Comparison of ENCODE assay signal across 8 cellular contexts in the genomic region with DNA sequence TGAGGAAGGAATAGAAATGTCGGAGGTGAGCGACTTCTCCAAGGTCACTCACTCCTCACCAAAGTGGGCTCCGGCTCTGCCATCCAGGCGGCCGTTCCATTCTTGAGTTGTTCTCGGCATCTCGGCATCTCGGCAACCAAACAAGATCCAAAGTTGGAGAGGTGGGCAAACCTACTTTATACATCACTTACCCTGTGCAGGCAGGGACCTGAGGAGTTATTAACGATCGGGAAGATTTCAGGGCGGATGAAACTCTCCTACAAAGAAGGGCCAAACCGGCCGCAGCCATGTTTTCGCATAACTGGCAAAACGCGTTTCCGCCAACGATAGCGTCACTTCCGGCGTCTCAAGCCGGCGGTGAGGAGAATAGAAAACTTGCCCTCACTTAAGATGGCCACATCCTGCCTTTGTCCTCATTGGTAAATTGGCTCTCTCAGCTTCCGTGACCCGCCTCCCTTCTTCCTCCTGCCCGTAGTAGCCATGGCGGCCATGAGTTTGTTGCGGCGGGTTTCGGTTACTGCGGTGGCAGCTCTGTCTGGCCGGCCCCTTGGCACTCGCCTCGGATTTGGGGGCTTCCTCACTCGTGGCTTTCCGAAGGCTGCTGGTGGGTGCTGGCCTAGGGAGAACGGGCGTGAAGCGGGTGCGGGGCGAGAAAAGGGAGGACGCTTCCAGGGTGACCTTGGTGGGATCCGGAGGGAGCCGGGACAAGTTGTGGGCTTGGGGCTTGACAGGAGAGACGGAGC. TPM values are rescaled to one million over a fixed set of nuclear protein-coding genes. Genes with fewer than 3 reads are reported as not detected.
DNase-seq lines count a peak whose midpoint lies in the region; ATAC-seq, FAIRE-seq and TF ChIP-seq lines count a peak whose summit lies in the region.

Gene MRPL47, minus strand, starts transcription at position 303 of the 743 bp plus-strand sequence. Its CDS starts 14 bp downstream, at position 289.
Gene NDUFB5, plus strand, starts transcription at position 459 of the 743 bp plus-strand sequence. Its CDS starts 22 bp downstream, at position 481.

- peaks cover 0 to 41% of the 10 kb centered on the region in 2 donors for H3K4me1 ChIP-seq in adrenal gland (replicated peaks in 1 of 2)
- H3K4me1 ChIP-seq in heart left ventricle: peaks cover 4 to 53% (median 32%) of the 10 kb centered on the region in 12 donors

- no peaks in the 10 kb centered on the region for H3K9me3 Mint-ChIP-seq in type B pancreatic cell

- 0 to 1% (median 0%) methylated on average over 27 to 45 of the region's 45 CpGs for WGBS in adrenal gland, 4 donors
- WGBS in heart left ventricle, 4 donors: 0 to 1% (median 0%) methylated on average over 33 to 45 of the region's 45 CpGs

- peak within 1 kb of the TSS; percentile 99 for H3K4me3 Mint-ChIP-seq in type B pancreatic cell

- H3K27me3 Mint-ChIP-seq in type B pancreatic cell: no peaks in the 10 kb centered on the region

- H3K9me3 ChIP-seq in adrenal gland (replicated peaks in 1 of 3): no peaks in the 10 kb centered on the region
- no peaks in the 10 kb centered on the region for H3K9me3 ChIP-seq in heart left ventricle

- peak; percentile 94 for ATAC-seq in HG02852 (IDR thresholded peaks at IDR 0.05; ENCODE audit: unreplicated experiment)
- ATAC-seq in heart left ventricle: peak; percentile 99 to 100 (median 100)

- H3K36me3 ChIP-seq in adrenal gland (replicated peaks in 1 of 2) (peaks cover 0 to 28% of the 10 kb centered on the region in 2 donors), heart left ventricle (peaks cover 0 to 58% (median 44%) of the 10 kb centered on the region in 9 donors)

- no peak for TF ChIP-seq CTCF in adrenal gland (IDR thresholded peaks at IDR 0.05)
- peak in 1 of 12 donors; percentile 7 for TF ChIP-seq CTCF in heart left ventricle (IDR thresholded peaks at IDR 0.05)
- TF ChIP-seq CTCF in type B pancreatic cell (conservative IDR thresholded peaks at IDR 0.05): no peak

- H3K4me3 ChIP-seq in adrenal gland: peak within 1 kb of the TSS; percentile 47 to 94 (median 76)
- H3K4me3 ChIP-seq in heart left ventricle: peak within 1 kb of the TSS; percentile 66 to 94 (median 80)

- peaks cover 16% of the 10 kb centered on the region for H3K4me1 Mint-ChIP-seq in type B pancreatic cell (ENCODE audit: unreplicated experiment)

- H3K27me3 ChIP-seq in adrenal gland (no peaks in the 10 kb centered on the region), heart left ventricle (no peaks in the 10 kb centered on the region)

- FAIRE-seq in GM12892 (lab: Jason Lieb, UNC): peak; percentile 98

- H3K36me3 Mint-ChIP-seq in type B pancreatic cell: peaks cover 8% of the 10 kb centered on the region

- H3K27ac ChIP-seq in adrenal gland (peak within 1 kb of the TSS; percentile 74 to 97 (median 84)), heart left ventricle (peak within 1 kb of the TSS; percentile 87 to 98 (median 95))

- H3K27ac Mint-ChIP-seq in type B pancreatic cell: peak within 1 kb of the TSS; percentile 99

- intact Hi-C loops in adrenal gland (cut with DNase I): no loop called here
- intact Hi-C loops in heart left ventricle (cut with DNase I): loop anchor here in 1 of 10 donors (2.0 kb wide), 1 partner anchor 42 kb away; the partner anchor contains the start of gene ACTL6A

- TF ChIP-seq POLR2A in GM12892 (IDR thresholded peaks at IDR 0.05; ENCODE audit: low read depth, low read length) (peak; percentile 89), adrenal gland (IDR thresholded peaks at IDR 0.05) (peak; percentile 74 to 78), heart left ventricle (IDR thresholded peaks at IDR 0.05) (peak; percentile 63 to 73)

- peak; percentile 59 for DNase-seq in GM12892 (ENCODE audit: insufficient read length)
- peak; percentile 98 for DNase-seq in NCI-H146 (lab: John Stamatoyannopoulos, UW)
- peak; percentile 77 to 95 (median 88) for DNase-seq in T-helper 1 cell
- DNase-seq in adrenal gland: peak; percentile 93 to 98 (median 96)
- peak; percentile 95 to 96 (median 95) for DNase-seq in heart left ventricle
- peak; percentile 99 for DNase-seq in pons (ENCODE audit: low spot score)
- peak; percentile 89 for DNase-seq in type B pancreatic cell (ENCODE audit: extremely low spot score, unreplicated experiment)

RNA-seq across cellular contexts. Expression of gene MRPL47, which starts in this region (rescaled TPM):
- 55.9 TPM for polyA plus RNA-seq in GM12892 (2012; ENCODE audit: missing spikeins)
- total RNA-seq in adrenal gland (10 to 100 TPM; 15.9 to 56.6 (median 32.1) TPM), heart left ventricle (10 to 100 TPM; 37.7 to 53.7 (median 51.9) TPM), type B pancreatic cell (ENCODE audit: low replicate concordance) (38.2 and 47.9 TPM in 2 replicates)
- polyA plus RNA-seq in adrenal gland (100 to 1,000 TPM in 1 of 3 donors, 10 to 100 TPM in 2; 62.1 to 108 (median 94.0) TPM), heart left ventricle (100 to 1,000 TPM in 1 of 2 donors, 10 to 100 TPM in 1; 78.9 to 123 TPM)

RNA-seq across cellular contexts. Expression of gene NDUFB5, which starts in this region (rescaled TPM):
- polyA plus RNA-seq in GM12892 (2012; ENCODE audit: missing spikeins): 158 TPM
- 100 to 1,000 TPM; 129 to 200 (median 173) TPM for total RNA-seq in adrenal gland
- 100 to 1,000 TPM; 105 to 240 (median 126) TPM for polyA plus RNA-seq in adrenal gland
- 100 to 1,000 TPM; 201 to 383 (median 337) TPM for total RNA-seq in heart left ventricle
- polyA plus RNA-seq in heart left ventricle: 100 to 1,000 TPM; 138 to 317 TPM
- total RNA-seq in type B pancreatic cell (ENCODE audit: low replicate concordance): 91.5 and 98.6 TPM in 2 replicates

Comparison
In these comparisons a context has a peak if more than half of its experiments do, and no peak if none do; other contexts are left out.
1. Peak in every context shown above with its lines: DNase-seq, ATAC-seq, H3K4me3 ChIP-seq and H3K27ac ChIP-seq.